Comparison of ENCODE assay signal across 10 cellular contexts in genomic region chr2:69177063-69177771, GRCh38.
DNase-seq lines count a peak whose midpoint lies in the region; ATAC-seq and TF ChIP-seq lines count a peak whose summit lies in the region.
"Had no signal": no experiment of that assay in that cellular context is flagged by ENCODE, and none has a peak within 500 bp of the region (broad histone marks: within the 10 kb centered on the region; RNA-seq: fewer than 3 reads in every experiment).

No MANE protein-coding gene starts in this region.

- no peaks in the 10 kb centered on the region for H3K36me3 ChIP-seq in endodermal cell (ENCODE audit: control insufficient read depth, insufficient read depth, low read length)
- peaks cover 68% of the 10 kb centered on the region for H3K36me3 ChIP-seq in mesodermal cell (ENCODE audit: control insufficient read depth, insufficient read depth, low read length)

- peak; percentile 20 for DNase-seq in NCI-H460 (ENCODE audit: extremely low read depth, low read depth)
- DNase-seq in endodermal cell, result peak; percentile 71
- no peak for DNase-seq in NOMO-1 treated with DMSO at 0.1 percent for 48 hours (lab: John Stamatoyannopoulos, UW; ENCODE audit: unreplicated experiment)
- no peak for DNase-seq in hippocampal formation (lab: John Stamatoyannopoulos, UW)
- DNase-seq: NCI-H2171 treated with DMSO at 0.1 percent for 48 hours had no signal

- H3K4me3 Mint-ChIP-seq in endodermal cell, result peak overlapping the region; percentile 22

- peaks cover 7% of the 10 kb centered on the region for H3K4me1 ChIP-seq in endodermal cell (ENCODE audit: control insufficient read depth, insufficient read depth, low read length)
- peaks cover 33% of the 10 kb centered on the region for H3K4me1 ChIP-seq in mesodermal cell (ENCODE audit: control insufficient read depth, insufficient read depth, low read length, poor library complexity, severe bottlenecking)

- peaks cover 25% of the 10 kb centered on the region for H3K4me1 Mint-ChIP-seq in endodermal cell

- no peak overlapping the region for H3K9ac ChIP-seq in endodermal cell (ENCODE audit: extremely low read depth, low read length, poor library complexity, severe bottlenecking)

- H3K27me3 Mint-ChIP-seq in endodermal cell (ENCODE audit: insufficient read depth), result no peaks in the 10 kb centered on the region

- no peak overlapping the region for H3K4me3 ChIP-seq in endodermal cell (ENCODE audit: low read length)
- H3K4me3 ChIP-seq in mesodermal cell (ENCODE audit: extremely low read depth, insufficient read depth, low read length, poor library complexity, severe bottlenecking), result no peak overlapping the region

- peak overlapping the region; percentile 68 for H3K27ac ChIP-seq in 22Rv1
- H3K27ac ChIP-seq in endodermal cell (ENCODE audit: low read depth, low read length), result peak overlapping the region; percentile 71
- H3K27ac ChIP-seq in mesodermal cell (ENCODE audit: low read depth, low read length, severe bottlenecking), result peak overlapping the region; percentile 99
- H3K27ac ChIP-seq: C4-2B had no signal

- no peaks in the 10 kb centered on the region for H3K27me3 ChIP-seq in endodermal cell (ENCODE audit: control insufficient read depth, insufficient read depth, low read length, poor library complexity, severe bottlenecking)

- WGBS in endodermal cell (ENCODE audit: insufficient coverage in 1 of 2, insufficient read length in 1 of 2), 2 experiments, result 82 to 92% methylated on average over 14 to 16 of the region's 16 CpGs
- 66 to 73% methylated on average over 11 to 14 of the region's 16 CpGs for WGBS in mesodermal cell (ENCODE audit: insufficient coverage in 2 of 2), 2 experiments

- H3K36me3 Mint-ChIP-seq in endodermal cell (ENCODE audit: low read depth), result peaks cover 12% of the 10 kb centered on the region

- H3K27ac Mint-ChIP-seq in endodermal cell, result peak overlapping the region; percentile 97

- no peak for ATAC-seq in HG03457 (IDR thresholded peaks at IDR 0.05; ENCODE audit: unreplicated experiment)
- no peak for ATAC-seq in GM18867 (IDR thresholded peaks at IDR 0.05; ENCODE audit: unreplicated experiment)

- H3K9me3 ChIP-seq in endodermal cell (ENCODE audit: control insufficient read depth, low read length) (no peaks in the 10 kb centered on the region), mesodermal cell (ENCODE audit: control insufficient read depth, low read length) (no peaks in the 10 kb centered on the region)

- TF ChIP-seq CTCF in 22Rv1 (IDR thresholded peaks at IDR 0.05), result no peak
- TF ChIP-seq CTCF in endodermal cell (conservative IDR thresholded peaks at IDR 0.05), result no peak

- no peaks in the 10 kb centered on the region for H3K9me3 Mint-ChIP-seq in endodermal cell

Comparison
In these comparisons a context has a peak if more than half of its experiments do, and no peak if none do; other contexts are left out.
1. DNase-seq: peak in NCI-H460 (single experiment) and endodermal cell (single experiment); none in NOMO-1 treated with DMSO at 0.1 percent for 48 hours (single experiment) and hippocampal formation (0 of 2).
2. Peak in every context shown above with its lines, with median percentiles within 50 percentile points of each other: H3K27ac ChIP-seq.